ENCODE assay signal across 27 cellular contexts in the genomic region with DNA sequence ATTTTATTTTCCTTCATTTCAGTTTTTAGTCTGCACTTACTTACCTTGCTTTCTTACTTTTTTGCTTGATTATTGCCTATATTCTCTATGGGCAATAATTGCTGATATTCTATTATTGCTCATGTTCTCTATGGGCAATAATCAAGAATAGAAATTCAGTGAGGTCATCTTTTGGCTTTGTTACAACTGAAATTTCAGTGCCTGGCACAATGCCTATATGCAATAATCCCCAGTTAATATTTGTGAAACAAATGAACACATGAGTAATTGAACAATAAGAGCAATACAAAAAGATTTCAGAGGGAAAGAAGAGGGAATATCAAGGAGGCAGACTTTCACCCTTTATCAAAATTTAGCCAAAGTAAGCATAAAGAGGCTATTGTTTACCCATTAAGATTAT. TPM values are rescaled to one million over a fixed set of nuclear protein-coding genes. Genes with fewer than 3 reads are reported as not detected.
DNase-seq lines count a peak whose midpoint lies in the region; ATAC-seq, FAIRE-seq and TF ChIP-seq lines count a peak whose summit lies in the region.
"Had no signal": no experiment of that assay in that cellular context is flagged by ENCODE, and none has a peak within 500 bp of the region (broad histone marks: within the 10 kb centered on the region; RNA-seq: fewer than 3 reads in every experiment).

No MANE protein-coding gene starts in this region.

- peak; percentile 24 for DNase-seq in NCI-H1092 treated with DMSO at 0.1 percent for 48 hours (lab: John Stamatoyannopoulos, UW)
- DNase-seq in NCI-H1092 (lab: John Stamatoyannopoulos, UW), result no peak
- peak; percentile 11 for DNase-seq in RWPE1 (ENCODE audit: low spot score)
- DNase-seq in endothelial cell of umbilical vein (ENCODE audit: low read depth, low spot score), result peak; percentile 92
- peak; percentile 42 for DNase-seq in retinal pigment epithelial cell (ENCODE audit: low read depth)
- DNase-seq in NCI-H1694 (lab: John Stamatoyannopoulos, UW), result no peak
- DNase-seq in activated naive CD4-positive, alpha-beta T cell treated with anti-CD3 and anti-CD28 coated beads, Interleukin-2, amount 50 U/mL, for 72 hours (ENCODE audit: low spot score in 2 of 2), result no peak
- DNase-seq in CD1c-positive myeloid dendritic cell (ENCODE audit: extremely low spot score), result no peak
- DNase-seq: activated CD8-positive, alpha-beta memory T cell treated with anti-CD3 and anti-CD28 coated beads, Interleukin-2, amount 50 U/mL, for 4 hours; activated naive CD8-positive, alpha-beta T cell treated with anti-CD3 and anti-CD28 coated beads for 36 hours; Calu3; heart right ventricle; left ventricle myocardium inferior; midbrain; MV-4-11; NCI-H2029; NCI-H524 treated with DMSO at 0.1 percent for 48 hours; T1000 had no signal

- FAIRE-seq in endothelial cell of umbilical vein (lab: Jason Lieb, UNC), result no peak
- FAIRE-seq: A204.1, colon, G401.6 had no signal

- no peak for TF ChIP-seq POLR2A in endothelial cell of umbilical vein (IDR thresholded peaks at IDR 0.05; ENCODE audit: low read depth, low read length)

- H3K9me1 ChIP-seq in endothelial cell of umbilical vein (replicated peaks; ENCODE audit: control insufficient read depth, extremely low read depth, insufficient read depth, low read length), result no peaks in the 10 kb centered on the region

- no peak for ATAC-seq in activated naive CD4-positive, alpha-beta T cell treated with anti-CD3 and anti-CD28 coated beads, Interleukin-2, amount 50 U/mL, for 72 hours
- ATAC-seq: heart right ventricle; natural killer cell treated with Interleukin-12 subunit alpha and Interleukin-12 subunit beta and Interleukin-15 and Interleukin-18, amount 100 ng/mL, for 72 hours; WTC11 had no signal

- no peak overlapping the region for H2AFZ ChIP-seq in endothelial cell of umbilical vein (ENCODE audit: low read depth, low read length)

- H3K79me2 ChIP-seq in endothelial cell of umbilical vein (ENCODE audit: control insufficient read depth, insufficient read depth, low read length), result no peaks in the 10 kb centered on the region

- CTCF ChIA-PET in RWPE1 (lab: Yijun Ruan, JAX) (no interaction called here), endothelial cell of umbilical vein (lab: Charles Lee) (no interaction called here)

- H3K36me3 Mint-ChIP-seq in activated naive CD4-positive, alpha-beta T cell treated with anti-CD3 and anti-CD28 coated beads, Interleukin-2, amount 50 U/mL, for 72 hours, result no peaks in the 10 kb centered on the region
- H3K36me3 Mint-ChIP-seq: activated naive CD8-positive, alpha-beta T cell treated with anti-CD3 and anti-CD28 coated beads for 36 hours; natural killer cell treated with Interleukin-12 subunit alpha and Interleukin-12 subunit beta and Interleukin-15 and Interleukin-18, amount 100 ng/mL, for 72 hours; type B pancreatic cell; WTC11 had no signal

- H3K4me1 ChIP-seq in endothelial cell of umbilical vein (ENCODE audit: control insufficient read depth, extremely low read depth, insufficient read depth, low read length), result peaks cover 8% of the 10 kb centered on the region
- H3K4me1 ChIP-seq: BLaER1, heart right ventricle, left ventricle myocardium inferior had no signal

- no peak overlapping the region for H3K4me2 ChIP-seq in endothelial cell of umbilical vein (ENCODE audit: insufficient read depth, low read length)
- H3K4me2 ChIP-seq: BLaER1, KMS-11 had no signal

- H3K9me3 Mint-ChIP-seq in activated naive CD4-positive, alpha-beta T cell treated with anti-CD3 and anti-CD28 coated beads, Interleukin-2, amount 50 U/mL, for 72 hours, result no peaks in the 10 kb centered on the region
- H3K9me3 Mint-ChIP-seq: activated naive CD8-positive, alpha-beta T cell treated with anti-CD3 and anti-CD28 coated beads for 36 hours; activated T-helper 2 cell treated with anti-CD3 and anti-CD28 coated beads, Interferon-gamma antibody, Interleukin-2, Interleukin-4, amounts not matched to agents 10 μg/mL and 5 μg/mL and 100 μg/mL, durations not matched to agents 14 hours and 24 hours and 36 hours; natural killer cell treated with Interleukin-12 subunit alpha and Interleukin-12 subunit beta and Interleukin-15 and Interleukin-18, amount 100 ng/mL, for 72 hours; type B pancreatic cell; WTC11 had no signal

- POLR2A ChIA-PET in RWPE1 (lab: Yijun Ruan, JAX; ENCODE audit: low non-redundant PET) (no interaction called here), endothelial cell of umbilical vein (lab: Charles Lee) (no interaction called here)

- no peak overlapping the region for H3K9ac ChIP-seq in endothelial cell of umbilical vein (replicated peaks; ENCODE audit: extremely low read depth, insufficient read depth, low read length)
- H3K9ac ChIP-seq: BLaER1, KMS-11 had no signal

- H4K20me1 ChIP-seq in endothelial cell of umbilical vein (replicated peaks; ENCODE audit: control insufficient read depth, extremely low read depth, insufficient read depth, low read length), result no peaks in the 10 kb centered on the region
- H4K20me1 ChIP-seq: BLaER1 had no signal

- H3K27ac ChIP-seq in RWPE1 (no peak overlapping the region), endothelial cell of umbilical vein (ENCODE audit: insufficient read depth, low read depth, low read length) (no peak overlapping the region)
- H3K27ac ChIP-seq: BLaER1, heart right ventricle, KMS-11, left ventricle myocardium inferior had no signal

- no peaks in the 10 kb centered on the region for H3K9me3 ChIP-seq in endothelial cell of umbilical vein (replicated peaks; ENCODE audit: control insufficient read depth, insufficient read depth, low read length)
- H3K9me3 ChIP-seq: BLaER1, heart right ventricle, left ventricle myocardium inferior had no signal

- H3K27ac Mint-ChIP-seq in activated naive CD4-positive, alpha-beta T cell treated with anti-CD3 and anti-CD28 coated beads, Interleukin-2, amount 50 U/mL, for 72 hours, result no peak overlapping the region
- H3K27ac Mint-ChIP-seq: activated naive CD8-positive, alpha-beta T cell treated with anti-CD3 and anti-CD28 coated beads for 36 hours; activated T-helper 2 cell treated with anti-CD3 and anti-CD28 coated beads, Interferon-gamma antibody, Interleukin-2, Interleukin-4, amounts not matched to agents 10 μg/mL and 5 μg/mL and 100 μg/mL, durations not matched to agents 14 hours and 24 hours and 36 hours; natural killer cell treated with Interleukin-12 subunit alpha and Interleukin-12 subunit beta and Interleukin-15 and Interleukin-18, amount 100 ng/mL, for 72 hours; type B pancreatic cell; WTC11 had no signal

- dilution Hi-C loops in endothelial cell of umbilical vein (cut with MboI; ENCODE audit: extremely low pct_ligation_motif_present, low sequenced_read_pairs), result no loop called here

- intact Hi-C loops in endothelial cell of umbilical vein (cut with micrococcal nuclease), result loop anchor here (2.0 kb wide), 1 partner anchor 15 kb away; no protein-coding TSS in a partner anchor

- H3K4me3 ChIP-seq in endothelial cell of umbilical vein (replicated peaks in 1 of 3; ENCODE audit: insufficient read depth in 1 of 3, low read depth in 1 of 3, low read length in 3 of 3), result no peak overlapping the region
- no peak overlapping the region for H3K4me3 ChIP-seq in retinal pigment epithelial cell (ENCODE audit: low read length)
- H3K4me3 ChIP-seq: BLaER1, heart right ventricle, left ventricle myocardium inferior had no signal

- no TSS peak for BruUV-seq in endothelial cell of umbilical vein (replicated peaks; lab: Mats Ljungman, UMichigan)

- TF ChIP-seq CTCF in RWPE1 (conservative IDR thresholded peaks at IDR 0.05; ENCODE audit: low read depth) (no peak), endothelial cell of umbilical vein (IDR thresholded peaks at IDR 0.05; ENCODE audit: extremely low read depth in 1 of 2, insufficient read depth in 1 of 2, low read depth in 1 of 2, low read length in 2 of 2) (no peak), retinal pigment epithelial cell (conservative IDR thresholded peaks at IDR 0.05; ENCODE audit: low read depth, low read length) (no peak)

- H3K36me3 ChIP-seq in endothelial cell of umbilical vein (ENCODE audit: control insufficient read depth in 2 of 2, extremely low read depth in 1 of 2, insufficient read depth in 2 of 2, low read length in 2 of 2), result no peaks in the 10 kb centered on the region
- H3K36me3 ChIP-seq: BLaER1, heart right ventricle, left ventricle myocardium inferior had no signal

- no peaks in the 10 kb centered on the region for H3K27me3 ChIP-seq in endothelial cell of umbilical vein (ENCODE audit: control insufficient read depth in 2 of 2, insufficient read depth in 2 of 2, low read length in 2 of 2)
- H3K27me3 ChIP-seq: BLaER1 had no signal

TF ChIP-seq in endothelial cell of umbilical vein, 7 proteins besides CTCF, POLR2A, EP300 and RAD21:
- TF ChIP-seq, protein P1, sequence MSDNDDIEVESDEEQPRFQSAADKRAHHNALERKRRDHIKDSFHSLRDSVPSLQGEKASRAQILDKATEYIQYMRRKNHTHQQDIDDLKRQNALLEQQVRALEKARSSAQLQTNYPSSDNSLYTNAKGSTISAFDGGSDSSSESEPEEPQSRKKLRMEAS (IDR thresholded peaks at IDR 0.05; ENCODE audit: insufficient read depth, insufficient read length), result no peak
- TF ChIP-seq JUN (IDR thresholded peaks at IDR 0.05; ENCODE audit: borderline replicate concordance, insufficient read depth, insufficient read length, low read depth) (peak; percentile 45), FOS (IDR thresholded peaks at IDR 0.05; ENCODE audit: borderline replicate concordance, insufficient read depth, low read length) (no peak), GATA2 (IDR thresholded peaks at IDR 0.05; ENCODE audit: insufficient read depth, insufficient read length, low read depth, low read length) (no peak), MYC (IDR thresholded peaks at IDR 0.05; ENCODE audit: low read depth, low read length) (no peak), EZH2 (IDR thresholded peaks at IDR 0.05; ENCODE audit: borderline replicate concordance, low read depth, low read length, severe bottlenecking) (no peak), POLR2AphosphoS5 (IDR thresholded peaks at IDR 0.05; ENCODE audit: insufficient read depth, low read depth, low read length) (no peak)

RNA-seq across cellular contexts. Expression of a gene that starts 48.6 kb away (rescaled TPM):
- total RNA-seq in endothelial cell of umbilical vein, result 44.0 and 50.0 TPM in 2 replicates
- 16.3 and 21.9 TPM in 2 replicates for polyA plus RNA-seq in endothelial cell of umbilical vein
- 21.2 and 22.9 TPM in 2 replicates for polyA plus RNA-seq in endothelial cell of umbilical vein (2011; cell fraction: cytosol; rRNA removed)
- 30.7 and 36.0 TPM in 2 replicates for polyA plus RNA-seq in endothelial cell of umbilical vein (2011; cell fraction: nucleus; rRNA removed)
- polyA plus RNA-seq in endothelial cell of umbilical vein (2012), result 37.8 and 39.0 TPM in 2 replicates
- polyA minus RNA-seq in endothelial cell of umbilical vein, result 45.1 and 46.4 TPM in 2 replicates
- 0.41 TPM for polyA minus RNA-seq in endothelial cell of umbilical vein (2011; cell fraction: cytosol; rRNA and poly(A)+ RNA removed)
- polyA minus RNA-seq in endothelial cell of umbilical vein (2011; cell fraction: nucleus; rRNA and poly(A)+ RNA removed), result 120 and 128 TPM in 2 replicates
- under 1 TPM in 1 of 2 donors, not detected in 1; 0.14 TPM for total RNA-seq in activated naive CD4-positive, alpha-beta T cell treated with anti-CD3 and anti-CD28 coated beads, Interleukin-2, amount 50 U/mL, for 72 hours
- total RNA-seq: activated naive CD8-positive, alpha-beta T cell treated with anti-CD3 and anti-CD28 coated beads for 36 hours; activated T-helper 2 cell treated with anti-CD3 and anti-CD28 coated beads, Interferon-gamma antibody, Interleukin-2, Interleukin-4, amounts not matched to agents 10 μg/mL and 5 μg/mL and 100 μg/mL, durations not matched to agents 14 hours and 24 hours and 36 hours had no signal

Comparison
In these comparisons a context has a peak if more than half of its experiments do, and no peak if none do; other contexts are left out.
1. DNase-seq: peak in NCI-H1092 treated with DMSO at 0.1 percent for 48 hours (single experiment), RWPE1 (single experiment), endothelial cell of umbilical vein (single experiment) and retinal pigment epithelial cell (single experiment); none in NCI-H1092 (single experiment), NCI-H1694 (single experiment), activated naive CD4-positive, alpha-beta T cell treated with anti-CD3 and anti-CD28 coated beads, Interleukin-2, amount 50 U/mL, for 72 hours (0 of 2) and CD1c-positive myeloid dendritic cell (single experiment).
2. RNA of a gene that starts 48.6 kb away (total RNA-seq): 44.0 to 50.0 TPM in endothelial cell of umbilical vein; 0.14 TPM in activated naive CD4-positive, alpha-beta T cell treated with anti-CD3 and anti-CD28 coated beads, Interleukin-2, amount 50 U/mL, for 72 hours; every median in the first group is over 10 times any median in the second.